In genomic region chr2:100109986-100110980, GRCh38 we compare ENCODE assay signal across 1 cellular context.
TF ChIP-seq lines count a peak whose summit lies in the region.

No MANE protein-coding gene starts in this region.

TF ChIP-seq in WTC11, 78 proteins besides CTCF, POLR2A, EP300 and RAD21 (continued from another document):
- TF ChIP-seq ARID4B (CRISPR knock-in tag; IDR thresholded peaks at IDR 0.05; ENCODE audit: borderline replicate concordance) (no peak), PRDM15 (CRISPR knock-in tag; IDR thresholded peaks at IDR 0.05) (no peak), ZNF416 (CRISPR knock-in tag; IDR thresholded peaks at IDR 0.05) (no peak), ZNF317 (CRISPR knock-in tag; IDR thresholded peaks at IDR 0.05; ENCODE audit: borderline replicate concordance, low read depth) (no peak), NR3C1 (CRISPR knock-in tag; conservative IDR thresholded peaks at IDR 0.05; ENCODE audit: low read depth) (no peak), ZNF138 (CRISPR knock-in tag; conservative IDR thresholded peaks at IDR 0.05) (no peak), HMGA2 (CRISPR knock-in tag; IDR thresholded peaks at IDR 0.05) (no peak), CREM (CRISPR knock-in tag; IDR thresholded peaks at IDR 0.05) (no peak), STAT6 (CRISPR knock-in tag; conservative IDR thresholded peaks at IDR 0.05; ENCODE audit: low read depth) (no peak), PRRX2 (CRISPR knock-in tag; IDR thresholded peaks at IDR 0.05) (no peak), ZSCAN18 (CRISPR knock-in tag; IDR thresholded peaks at IDR 0.05) (no peak), NFE2L1 (CRISPR knock-in tag; IDR thresholded peaks at IDR 0.05) (no peak), ZBTB21 (CRISPR knock-in tag; IDR thresholded peaks at IDR 0.05; ENCODE audit: borderline replicate concordance) (no peak), MYBL2 (CRISPR knock-in tag; IDR thresholded peaks at IDR 0.05) (no peak), ESRRA (CRISPR knock-in tag; IDR thresholded peaks at IDR 0.05; ENCODE audit: borderline replicate concordance) (no peak), ZNF121 (CRISPR knock-in tag; IDR thresholded peaks at IDR 0.05) (no peak), ZNF232 (CRISPR knock-in tag; IDR thresholded peaks at IDR 0.05) (no peak), NFYB (CRISPR knock-in tag; conservative IDR thresholded peaks at IDR 0.05; ENCODE audit: low read depth) (no peak)
